In the genomic region with DNA sequence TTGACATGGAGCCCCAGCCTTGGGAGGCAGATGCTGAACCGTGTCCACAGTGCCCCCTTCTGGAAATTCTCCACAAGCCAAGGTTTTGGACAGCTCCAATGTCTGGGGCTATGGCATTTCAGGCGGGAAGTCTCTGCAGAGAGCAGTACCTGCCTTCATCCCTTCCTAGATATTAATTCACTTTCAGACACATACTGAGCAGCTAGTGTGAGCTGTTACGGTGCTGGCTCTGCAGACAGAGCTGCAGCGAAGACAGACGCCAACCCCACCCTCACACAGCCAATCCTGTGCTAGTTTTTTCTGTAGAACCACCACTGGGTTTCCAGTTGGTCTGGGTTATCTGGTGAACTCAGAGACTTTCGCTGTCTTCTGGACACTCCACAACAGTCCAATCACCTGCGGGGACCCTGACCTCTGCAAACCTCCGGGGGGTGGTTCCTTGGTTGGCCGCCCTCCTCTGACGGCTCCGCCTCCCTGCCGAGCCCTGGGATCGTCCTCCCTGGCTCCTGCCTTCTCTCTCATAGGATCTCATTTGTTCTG, we compare ENCODE assay signal across 8 cellular contexts. TPM values are rescaled to one million over a fixed set of nuclear protein-coding genes. Genes with fewer than 3 reads are reported as not detected.
DNase-seq lines count a peak whose midpoint lies in the region; ATAC-seq and TF ChIP-seq lines count a peak whose summit lies in the region.

No MANE protein-coding gene starts in this region.

- H3K9ac ChIP-seq in neural progenitor cell, result no peak overlapping the region

- H3K4me2 ChIP-seq in neural progenitor cell, result peak overlapping the region; percentile 9

- H2AFZ ChIP-seq in neural progenitor cell (replicated peaks), result peak overlapping the region; percentile 59

- H3K4me3 Mint-ChIP-seq in neural progenitor cell, result no peak overlapping the region
- H3K4me3 Mint-ChIP-seq in type B pancreatic cell, result peak overlapping the region; percentile 30

- TF ChIP-seq POLR2A in Peyer's patch (IDR thresholded peaks at IDR 0.05), result no peak

- peak overlapping the region in 1 of 4 donors; percentile 16 for H3K4me3 ChIP-seq in Peyer's patch
- no peak overlapping the region for H3K4me3 ChIP-seq in neural progenitor cell

- H3K4me1 ChIP-seq in Peyer's patch (peaks cover 0 to 14% (median 2%) of the 10 kb centered on the region in 4 donors), neural progenitor cell (no peaks in the 10 kb centered on the region)

- ATAC-seq in GM19023 (IDR thresholded peaks at IDR 0.05; ENCODE audit: unreplicated experiment), result no peak

- H3K27me3 Mint-ChIP-seq in neural progenitor cell (ENCODE audit: insufficient read depth, low read depth), result peaks cover 3% of the 10 kb centered on the region
- H3K27me3 Mint-ChIP-seq in type B pancreatic cell, result no peaks in the 10 kb centered on the region

- H3K79me2 ChIP-seq in neural progenitor cell (ENCODE audit: low read depth), result no peaks in the 10 kb centered on the region

- TF ChIP-seq CTCF in Peyer's patch (IDR thresholded peaks at IDR 0.05), result peak; percentile 45 to 80 (median 66)
- peak; percentile 75 for TF ChIP-seq CTCF in neural progenitor cell (IDR thresholded peaks at IDR 0.05)
- peak; percentile 76 for TF ChIP-seq CTCF in type B pancreatic cell (conservative IDR thresholded peaks at IDR 0.05)

- H3K36me3 Mint-ChIP-seq in neural progenitor cell, result peaks cover 4% of the 10 kb centered on the region
- H3K36me3 Mint-ChIP-seq in type B pancreatic cell, result no peaks in the 10 kb centered on the region

- H3K36me3 ChIP-seq in Peyer's patch (peaks cover 0 to 15% (median 0%) of the 10 kb centered on the region in 3 donors), neural progenitor cell (no peaks in the 10 kb centered on the region)

- peaks cover 14% of the 10 kb centered on the region for H3F3A ChIP-seq in neural progenitor cell (ENCODE audit: low read depth)

- H3K27ac Mint-ChIP-seq in neural progenitor cell (no peak overlapping the region), type B pancreatic cell (peak overlapping the region; percentile 52)

- H3K9me3 ChIP-seq in Peyer's patch, result no peaks in the 10 kb centered on the region
- H3K9me3 ChIP-seq in neural progenitor cell (ENCODE audit: low read depth), result no peaks in the 10 kb centered on the region

- H3K27me3 ChIP-seq in Peyer's patch, result no peaks in the 10 kb centered on the region
- no peaks in the 10 kb centered on the region for H3K27me3 ChIP-seq in neural progenitor cell

- DNase-seq in COLO829 (ENCODE audit: low spot score), result peak; percentile 62
- peak; percentile 92 for DNase-seq in HuH-7 (ENCODE audit: low spot score)
- peak; percentile 70 to 89 (median 73) for DNase-seq in Peyer's patch
- DNase-seq in activated T-helper 1 cell treated with Interleukin-2 at 50 U/mL for 16 hours (ENCODE audit: low read depth), result peak; percentile 41
- DNase-seq in fibroblast of the conjunctiva (ENCODE audit: low read depth), result peak; percentile 31
- peak; percentile 86 for DNase-seq in neural progenitor cell (ENCODE audit: low spot score)
- no peak for DNase-seq in type B pancreatic cell (ENCODE audit: extremely low spot score, unreplicated experiment)

- H3K9me3 Mint-ChIP-seq in neural progenitor cell, result no peaks in the 10 kb centered on the region
- H3K9me3 Mint-ChIP-seq in type B pancreatic cell, result no peaks in the 10 kb centered on the region

- H3K27ac ChIP-seq in Peyer's patch (peak overlapping the region in 2 of 4 donors; percentile 42 to 57), neural progenitor cell (no peak overlapping the region)

- peaks cover 3% of the 10 kb centered on the region for H3K4me1 Mint-ChIP-seq in neural progenitor cell
- H3K4me1 Mint-ChIP-seq in type B pancreatic cell (ENCODE audit: unreplicated experiment), result peaks cover 13% of the 10 kb centered on the region

- H4K20me1 ChIP-seq in neural progenitor cell (ENCODE audit: low read depth), result no peaks in the 10 kb centered on the region

RNA-seq across cellular contexts. Expression of a gene that starts 9.1 kb away (rescaled TPM):
- total RNA-seq in Peyer's patch (10 to 100 TPM; 68.5 to 94.9 (median 83.3) TPM), neural progenitor cell (ENCODE audit: low replicate concordance) (7.1 and 38.2 TPM in 2 replicates), type B pancreatic cell (ENCODE audit: low replicate concordance) (65.5 and 74.0 TPM in 2 replicates)

RNA-seq across cellular contexts. Expression of a gene that starts 9.6 kb away (rescaled TPM):
- total RNA-seq in Peyer's patch (10 to 100 TPM; 34.0 to 85.8 (median 41.2) TPM), neural progenitor cell (ENCODE audit: low replicate concordance) (41.2 and 64.4 TPM in 2 replicates), type B pancreatic cell (ENCODE audit: low replicate concordance) (60.0 and 75.2 TPM in 2 replicates)

RNA-seq across cellular contexts. Expression of a gene that starts 11.7 kb away (rescaled TPM):
- total RNA-seq in Peyer's patch (not detected), neural progenitor cell (ENCODE audit: low replicate concordance) (not detected in 2 replicates), type B pancreatic cell (ENCODE audit: low replicate concordance) (1.2 TPM in 1 of 2 replicates, not detected in the other)

RNA-seq across cellular contexts. Expression of a gene that starts 17.0 kb away (rescaled TPM):
- 1 to 10 TPM in 3 of 4 donors, under 1 TPM in 1; 0.83 to 8.4 (median 5.8) TPM for total RNA-seq in Peyer's patch
- total RNA-seq in neural progenitor cell (ENCODE audit: low replicate concordance), result 0.13 and 2.6 TPM in 2 replicates
- 2.6 and 10.2 TPM in 2 replicates for total RNA-seq in type B pancreatic cell (ENCODE audit: low replicate concordance)

RNA-seq across cellular contexts. Expression of a gene that starts 23.6 kb away (rescaled TPM):
- total RNA-seq in Peyer's patch (100 to 1,000 TPM in 3 of 4 donors, 10 to 100 TPM in 1; 72.0 to 133 (median 121) TPM), neural progenitor cell (ENCODE audit: low replicate concordance) (25.8 and 65.8 TPM in 2 replicates), type B pancreatic cell (ENCODE audit: low replicate concordance) (119 and 133 TPM in 2 replicates)
